ENCODE assay signal across 14 cellular contexts in genomic region chr1:209835782-209836298, GRCh38. TPM values are rescaled to one million over a fixed set of nuclear protein-coding genes. Genes with fewer than 3 reads are reported as not detected.
A peak's percentile ranks its signal among the peaks of the same experiment; 100 is the strongest.
DNase-seq lines count a peak whose midpoint lies in the region; ATAC-seq and TF ChIP-seq lines count a peak whose summit lies in the region.
"Had no signal": no experiment of that assay in that cellular context is flagged by ENCODE, and none has a peak within 500 bp of the region (broad histone marks: within the 10 kb centered on the region; RNA-seq: fewer than 3 reads in every experiment).

No MANE protein-coding gene starts in this region.

- H3K18ac ChIP-seq in IMR-90 (ENCODE audit: low read depth, low read length) = no peak overlapping the region

- H3K9me3 ChIP-seq in IMR-90 (ENCODE audit: control insufficient read depth, insufficient read depth, low read length) (no peaks in the 10 kb centered on the region), osteoblast (ENCODE audit: low read depth, low read length) (no peaks in the 10 kb centered on the region), right cardiac atrium (ENCODE audit: control insufficient read depth, low read length) (no peaks in the 10 kb centered on the region)
- H3K9me3 ChIP-seq: tibial artery had no signal

- no peak for TF ChIP-seq CTCF in IMR-90 (conservative IDR thresholded peaks at IDR 0.05; ENCODE audit: low read depth, low read length)
- TF ChIP-seq CTCF in astrocyte of the spinal cord (IDR thresholded peaks at IDR 0.05; ENCODE audit: low read depth, low read length) = no peak
- no peak for TF ChIP-seq CTCF in osteoblast (IDR thresholded peaks at IDR 0.05; ENCODE audit: extremely low read depth, low read depth, low read length)
- TF ChIP-seq CTCF in GM10266 (IDR thresholded peaks at IDR 0.05; ENCODE audit: control insufficient read depth, insufficient read depth, low read depth, missing control alignments) = no peak

- H2BK120ac ChIP-seq in IMR-90 (ENCODE audit: low read depth, low read length) = no peak overlapping the region

- peaks cover 29 to 56% of the 10 kb centered on the region in 2 experiments for H3K79me1 ChIP-seq in IMR-90 (ENCODE audit: low read depth in 1 of 2, low read length in 2 of 2)

- TF ChIP-seq POLR2A in IMR-90 (IDR thresholded peaks at IDR 0.05; ENCODE audit: low read depth, low read length) = no peak

- BruUV-seq in IMR-90 (replicated peaks; lab: Mats Ljungman, UMichigan) = no TSS peak

- H4K20me1 ChIP-seq in IMR-90 (ENCODE audit: insufficient read depth, low read length) = no peaks in the 10 kb centered on the region
- no peaks in the 10 kb centered on the region for H4K20me1 ChIP-seq in osteoblast (ENCODE audit: insufficient read depth, low read length)

- no peak overlapping the region for H3K14ac ChIP-seq in IMR-90 (replicated peaks; ENCODE audit: low read depth, low read length)

- dilution Hi-C loops in IMR-90 (cut with HindIII; ENCODE audit: low sequenced_read_pairs, unreplicated experiment) = no loop called here

- no peak overlapping the region for H4K5ac ChIP-seq in IMR-90 (ENCODE audit: low read depth, low read length)

- H3K4me1 ChIP-seq in IMR-90 (ENCODE audit: control insufficient read depth, insufficient read depth, low read length) = peaks cover 20% of the 10 kb centered on the region
- H3K4me1 ChIP-seq in osteoblast (ENCODE audit: insufficient read depth, low read length) = peaks cover 59% of the 10 kb centered on the region
- no peaks in the 10 kb centered on the region for H3K4me1 ChIP-seq in right cardiac atrium (ENCODE audit: control insufficient read depth, insufficient read depth, low read length)

- H3K27ac ChIP-seq in IMR-90 (ENCODE audit: insufficient read depth, low read length) = no peak overlapping the region; the same call in 1 of the 2 replicates
- H3K27ac ChIP-seq in osteoblast (ENCODE audit: low read depth, low read length) = peak overlapping the region; percentile 80
- H3K27ac ChIP-seq in right cardiac atrium (ENCODE audit: low read length) = no peak overlapping the region
- H3K27ac ChIP-seq: VCaP had no signal

- peaks cover 16% of the 10 kb centered on the region; the same call in 1 of the 2 replicates for H3K9me1 ChIP-seq in IMR-90 (ENCODE audit: insufficient read depth, low read length)

- H3K4ac ChIP-seq in IMR-90 (ENCODE audit: low read depth, low read length) = peak overlapping the region; percentile 3; the same call in 1 of the 2 replicates

- peaks cover 35% of the 10 kb centered on the region for H3K36me3 ChIP-seq in IMR-90 (ENCODE audit: control insufficient read depth, insufficient read depth, low read length)
- H3K36me3 ChIP-seq in osteoblast (ENCODE audit: insufficient read depth, low read length) = peaks cover 82% of the 10 kb centered on the region

- POLR2A ChIA-PET in IMR-90 (lab: Charles Lee; ENCODE audit: unreplicated experiment) = no interaction called here

- no peak overlapping the region for H2BK20ac ChIP-seq in IMR-90 (ENCODE audit: low read depth, low read length)

- peak; percentile 39 to 43 for DNase-seq in activated CD4-positive, alpha-beta T cell treated with anti-CD3 and anti-CD28 coated beads, Interleukin-2, amount 50 U/mL, for 48 hours
- DNase-seq in activated CD4-positive, alpha-beta T cell treated with anti-CD3 and anti-CD28 coated beads for 4 hours = no peak
- DNase-seq in IMR-90 (peak; percentile 67), astrocyte of the spinal cord (ENCODE audit: low read depth, low spot score) (peak; percentile 75), osteoblast (ENCODE audit: insufficient read length, low spot score, missing footprints) (no peak), GM10266 (ENCODE audit: extremely low spot score) (no peak), right cardiac atrium (no peak)
- DNase-seq: activated effector memory CD4-positive, alpha-beta T cell treated with anti-CD3 and anti-CD28 coated beads, Interleukin-2, amount 50 U/mL, for 16 hours; erythroblast; MV-4-11; tibial artery had no signal

- H2AK5ac ChIP-seq in IMR-90 (ENCODE audit: low read depth, low read length) = no peak overlapping the region

- no peak overlapping the region for H2AFZ ChIP-seq in IMR-90 (replicated peaks; ENCODE audit: low read length, poor library complexity)
- no peak overlapping the region for H2AFZ ChIP-seq in osteoblast (ENCODE audit: low read length)

- peak overlapping the region; percentile 89 for H2BK5ac ChIP-seq in IMR-90 (ENCODE audit: low read depth, low read length, poor library complexity, severe bottlenecking)

- H3K23ac ChIP-seq in IMR-90 (ENCODE audit: low read depth, low read length) = no peak overlapping the region

- no peak overlapping the region for H2AK9ac ChIP-seq in IMR-90 (replicated peaks; ENCODE audit: low read depth, low read length, poor library complexity)

- H3K27me3 ChIP-seq in IMR-90 (ENCODE audit: control insufficient read depth, insufficient read depth, low read length) (no peaks in the 10 kb centered on the region), osteoblast (ENCODE audit: insufficient read depth, low read length) (no peaks in the 10 kb centered on the region), right cardiac atrium (ENCODE audit: control insufficient read depth, insufficient read depth) (no peaks in the 10 kb centered on the region)
- H3K27me3 ChIP-seq: tibial artery had no signal

- H2BK15ac ChIP-seq in IMR-90 (ENCODE audit: low read depth, low read length) = no peak overlapping the region

- H4K8ac ChIP-seq in IMR-90 (ENCODE audit: low read depth in 2 of 2, low read length in 2 of 2) = no peak overlapping the region

- H3K4me2 ChIP-seq in IMR-90 (ENCODE audit: low read depth, low read length) (no peak overlapping the region), osteoblast (ENCODE audit: insufficient read depth, low read length) (peak overlapping the region; percentile 45)

- H3K4me3 ChIP-seq in IMR-90 (ENCODE audit: insufficient read depth, low read depth, low read length) (no peak overlapping the region), astrocyte of the spinal cord (ENCODE audit: low read depth, low read length) (no peak overlapping the region), osteoblast (ENCODE audit: insufficient read depth, low read length) (no peak overlapping the region), right cardiac atrium (ENCODE audit: low read length) (no peak overlapping the region)
- H3K4me3 ChIP-seq: tibial artery had no signal

- H3K79me2 ChIP-seq in osteoblast (ENCODE audit: insufficient read depth, low read length) = peaks cover 45% of the 10 kb centered on the region

- H3K9ac ChIP-seq in IMR-90 (ENCODE audit: low read depth, low read length) = no peak overlapping the region

- no peak for TF ChIP-seq RAD21 in IMR-90 (IDR thresholded peaks at IDR 0.05; ENCODE audit: low read length)

- in situ Hi-C loops in IMR-90 (cut with MboI; ENCODE audit: low sequenced_read_pairs) = no loop called here
- in situ Hi-C loops in astrocyte of the spinal cord (cut with HindIII; ENCODE audit: low sequenced_read_pairs) = no loop called here

- intact Hi-C loops in IMR-90 (cut with micrococcal nuclease) = no loop called here
- intact Hi-C loops in right cardiac atrium (cut with DNase I) = no loop called here

- CTCF ChIA-PET in IMR-90 (lab: Yijun Ruan, JAX) = interaction anchor here (0.6 to 1.1 kb wide), 2 partner anchors 13 to 1036 kb away, joined by 3 read pairs; no protein-coding TSS in a partner anchor

- ATAC-seq in IMR-90 (ENCODE audit: low read depth) = peak; percentile 4
- no peak for ATAC-seq in right cardiac atrium
- ATAC-seq in HG03025 (IDR thresholded peaks at IDR 0.05; ENCODE audit: low FRiP score, unreplicated experiment) = no peak
- ATAC-seq: sciatic nerve had no signal

- H3K56ac ChIP-seq in IMR-90 (ENCODE audit: extremely low read depth, insufficient read depth, low read length) = no peak overlapping the region

- no peak overlapping the region for H4K91ac ChIP-seq in IMR-90 (ENCODE audit: insufficient read depth, low read depth, low read length)

TF ChIP-seq in IMR-90, 13 proteins besides CTCF, POLR2A, EP300 and RAD21:
- TF ChIP-seq, protein P1, sequence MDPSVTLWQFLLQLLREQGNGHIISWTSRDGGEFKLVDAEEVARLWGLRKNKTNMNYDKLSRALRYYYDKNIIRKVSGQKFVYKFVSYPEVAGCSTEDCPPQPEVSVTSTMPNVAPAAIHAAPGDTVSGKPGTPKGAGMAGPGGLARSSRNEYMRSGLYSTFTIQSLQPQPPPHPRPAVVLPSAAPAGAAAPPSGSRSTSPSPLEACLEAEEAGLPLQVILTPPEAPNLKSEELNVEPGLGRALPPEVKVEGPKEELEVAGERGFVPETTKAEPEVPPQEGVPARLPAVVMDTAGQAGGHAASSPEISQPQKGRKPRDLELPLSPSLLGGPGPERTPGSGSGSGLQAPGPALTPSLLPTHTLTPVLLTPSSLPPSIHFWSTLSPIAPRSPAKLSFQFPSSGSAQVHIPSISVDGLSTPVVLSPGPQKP (IDR thresholded peaks at IDR 0.05; ENCODE audit: borderline replicate concordance, low read depth, low read length) = no peak
- TF ChIP-seq MAFK (IDR thresholded peaks at IDR 0.05; ENCODE audit: low read depth, low read length) (peak; percentile 77), BHLHE40 (IDR thresholded peaks at IDR 0.05; ENCODE audit: low read depth, low read length) (no peak), MAZ (IDR thresholded peaks at IDR 0.05; ENCODE audit: borderline replicate concordance, low read depth, low read length) (no peak), RCOR1 (IDR thresholded peaks at IDR 0.05; ENCODE audit: insufficient replicate concordance, low read length) (no peak), NFE2L2 (IDR thresholded peaks at IDR 0.05; ENCODE audit: low read depth, low read length) (no peak)

RNA-seq across cellular contexts. Expression of gene UTP25, which starts 8.1 kb away (rescaled TPM):
- total RNA-seq in IMR-90 (2012; rRNA removed) (17.2 and 17.4 TPM in 2 replicates), osteoblast (22.1 and 24.5 TPM in 2 replicates), right cardiac atrium (1 to 10 TPM; 2.3 to 3.1 (median 3.0) TPM)
- polyA plus RNA-seq in IMR-90 (2012; rRNA removed) (6.9 and 7.1 TPM in 2 replicates), right cardiac atrium (1.2 TPM)
- 1.6 and 1.8 TPM in 2 replicates for polyA plus RNA-seq in IMR-90 (2012; cell fraction: cytosol; rRNA removed)
- polyA plus RNA-seq in IMR-90 (2012; cell fraction: nucleus; rRNA removed; ENCODE audit: low replicate concordance) = 3.3 and 10.9 TPM in 2 replicates

RNA-seq across cellular contexts. Expression of gene IRF6, which starts 29.9 kb away (rescaled TPM):
- total RNA-seq in IMR-90 (2012; rRNA removed) (1.9 and 2.9 TPM in 2 replicates), osteoblast (under 0.01 and 0.72 TPM in 2 replicates), right cardiac atrium (10 to 100 TPM; 27.7 to 45.4 (median 36.4) TPM)
- polyA plus RNA-seq in IMR-90 (2012; rRNA removed) (1.2 and 1.7 TPM in 2 replicates), right cardiac atrium (22.6 TPM)
- polyA plus RNA-seq in IMR-90 (2012; cell fraction: cytosol; rRNA removed) = 1.0 and 1.2 TPM in 2 replicates
- polyA plus RNA-seq in IMR-90 (2012; cell fraction: nucleus; rRNA removed; ENCODE audit: low replicate concordance) = 1.2 and 1.3 TPM in 2 replicates

RNA-seq across cellular contexts. Expression of gene C1orf74, which starts 51.5 kb away (rescaled TPM):
- total RNA-seq in IMR-90 (2012; rRNA removed) (4.2 and 4.3 TPM in 2 replicates), osteoblast (2.5 and 3.5 TPM in 2 replicates), right cardiac atrium (1 to 10 TPM; 1.9 to 3.3 (median 2.8) TPM)
- polyA plus RNA-seq in IMR-90 (2012; rRNA removed) (0.79 and 1.1 TPM in 2 replicates), right cardiac atrium (1.4 TPM)
- 0.37 and 0.40 TPM in 2 replicates for polyA plus RNA-seq in IMR-90 (2012; cell fraction: cytosol; rRNA removed)
- polyA plus RNA-seq in IMR-90 (2012; cell fraction: nucleus; rRNA removed; ENCODE audit: low replicate concordance) = 0.30 and 0.46 TPM in 2 replicates

Comparison
In these comparisons a context has a peak if more than half of its experiments do, and no peak if none do; other contexts are left out.
1. DNase-seq: peak in activated CD4-positive, alpha-beta T cell treated with anti-CD3 and anti-CD28 coated beads, Interleukin-2, amount 50 U/mL, for 48 hours (2 of 2), IMR-90 (single experiment) and astrocyte of the spinal cord (single experiment); none in activated CD4-positive, alpha-beta T cell treated with anti-CD3 and anti-CD28 coated beads for 4 hours (0 of 2), osteoblast (single experiment), GM10266 (single experiment) and right cardiac atrium (0 of 3).